8 cellular contexts compared by ENCODE assay signal in the genomic region with DNA sequence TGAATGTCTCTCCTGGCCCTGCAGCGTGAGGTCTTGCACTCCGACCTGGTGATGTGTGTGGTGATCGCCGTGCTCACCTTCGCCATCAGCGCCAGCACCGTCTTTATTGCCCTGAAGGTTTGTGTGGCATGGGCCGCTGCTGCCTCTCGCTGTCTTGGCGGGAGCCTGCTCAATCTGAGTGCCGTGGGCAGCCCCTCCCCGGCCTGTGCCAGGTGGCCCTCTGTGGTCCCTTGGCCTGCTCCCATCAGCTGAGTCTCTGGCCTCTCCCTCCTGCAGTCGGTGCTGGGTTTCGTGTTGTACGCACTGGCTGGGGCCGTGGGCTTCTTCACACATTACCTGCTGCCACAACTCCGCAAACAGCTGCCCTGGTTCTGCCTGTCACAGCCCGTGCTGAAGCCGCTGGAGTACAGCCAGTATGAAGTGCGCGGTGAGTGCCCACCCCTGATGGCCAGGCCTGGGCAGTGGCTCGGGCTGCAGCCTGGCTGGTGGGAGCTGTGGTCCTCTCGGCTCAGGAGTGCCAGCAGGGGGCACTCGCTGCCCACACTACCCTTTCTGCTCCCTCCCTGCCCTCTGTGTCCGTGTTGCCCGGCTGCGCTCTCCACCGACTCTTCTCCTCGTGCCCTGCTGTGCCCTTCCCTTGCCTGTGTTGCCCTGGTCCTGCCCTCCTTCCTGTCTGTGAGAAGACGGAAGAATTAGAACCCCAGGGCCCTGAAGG. TPM values are rescaled to one million over a fixed set of nuclear protein-coding genes. Genes with fewer than 3 reads are reported as not detected.
DNase-seq lines count a peak whose midpoint lies in the region; ATAC-seq and TF ChIP-seq lines count a peak whose summit lies in the region.

No MANE protein-coding gene starts in this region.

- peak; percentile 68 for TF ChIP-seq CTCF in type B pancreatic cell (conservative IDR thresholded peaks at IDR 0.05)

- H3K4me3 Mint-ChIP-seq in activated CD4-positive, alpha-beta T cell treated with anti-CD3 and anti-CD28 coated beads for 36 hours, result no peak overlapping the region
- H3K4me3 Mint-ChIP-seq in memory B cell, result no peak overlapping the region
- H3K4me3 Mint-ChIP-seq in type B pancreatic cell, result no peak overlapping the region

- peaks cover 51% of the 10 kb centered on the region for H3K36me3 Mint-ChIP-seq in activated CD4-positive, alpha-beta T cell treated with anti-CD3 and anti-CD28 coated beads for 36 hours (ENCODE audit: low read depth)
- H3K36me3 Mint-ChIP-seq in memory B cell (peaks cover 10% of the 10 kb centered on the region), type B pancreatic cell (no peaks in the 10 kb centered on the region)

- peak; percentile 85 for ATAC-seq in activated CD4-positive, alpha-beta T cell treated with anti-CD3 and anti-CD28 coated beads for 36 hours
- ATAC-seq in memory B cell (ENCODE audit: low read depth), result peak; percentile 96
- ATAC-seq in GM19351 (IDR thresholded peaks at IDR 0.05; ENCODE audit: unreplicated experiment), result no peak
- ATAC-seq in GM18858 (IDR thresholded peaks at IDR 0.05; ENCODE audit: unreplicated experiment), result no peak

- intact Hi-C loops in activated CD4-positive, alpha-beta T cell treated with anti-CD3 and anti-CD28 coated beads for 36 hours (cut with DNase I, micrococcal nuclease), result loop anchor here in 1 of 2 experiments (1.0 to 2.0 kb wide), 2 partner anchors 193 to 363 kb away; no protein-coding TSS in a partner anchor

- no peak overlapping the region for H3K27ac Mint-ChIP-seq in activated CD4-positive, alpha-beta T cell treated with anti-CD3 and anti-CD28 coated beads for 36 hours
- H3K27ac Mint-ChIP-seq in memory B cell, result no peak overlapping the region
- H3K27ac Mint-ChIP-seq in type B pancreatic cell, result no peak overlapping the region

- no peaks in the 10 kb centered on the region for H3K4me1 Mint-ChIP-seq in activated CD4-positive, alpha-beta T cell treated with anti-CD3 and anti-CD28 coated beads for 36 hours
- H3K4me1 Mint-ChIP-seq in memory B cell, result peaks cover 7% of the 10 kb centered on the region
- H3K4me1 Mint-ChIP-seq in type B pancreatic cell (ENCODE audit: unreplicated experiment), result no peaks in the 10 kb centered on the region

- DNase-seq in D341Med (ENCODE audit: low spot score) (peak; percentile 86), Kasumi-1 (lab: John Stamatoyannopoulos, UW) (peak; percentile 29 to 44), dermis blood vessel endothelial cell (peak; percentile 86), memory B cell (ENCODE audit: low spot score in 2 of 2) (peak; percentile 61 to 73), type B pancreatic cell (ENCODE audit: extremely low spot score, unreplicated experiment) (no peak)
- DNase-seq in activated CD4-positive, alpha-beta T cell treated with anti-CD3 and anti-CD28 coated beads for 36 hours, result peak; percentile 73

- POLR2A ChIA-PET in activated CD4-positive, alpha-beta T cell treated with anti-CD3 and anti-CD28 coated beads for 36 hours (lab: Charles Lee), result interaction anchor here (0.6 kb wide), 1 partner anchor 232 kb away, joined by 3 read pairs; no protein-coding TSS in a partner anchor

- CTCF ChIA-PET in activated CD4-positive, alpha-beta T cell treated with anti-CD3 and anti-CD28 coated beads for 36 hours (lab: Charles Lee), result interaction anchor here (0.9 to 2.9 kb wide), 10 partner anchors 9 to 191 kb away, joined by 3 to 13 read pairs (median 4); a partner anchor contains a TSS

- no peaks in the 10 kb centered on the region for H3K27me3 Mint-ChIP-seq in activated CD4-positive, alpha-beta T cell treated with anti-CD3 and anti-CD28 coated beads for 36 hours
- H3K27me3 Mint-ChIP-seq in memory B cell (no peaks in the 10 kb centered on the region), type B pancreatic cell (no peaks in the 10 kb centered on the region)

- H3K9me3 Mint-ChIP-seq in activated CD4-positive, alpha-beta T cell treated with anti-CD3 and anti-CD28 coated beads for 36 hours (ENCODE audit: low read depth), result no peaks in the 10 kb centered on the region
- H3K9me3 Mint-ChIP-seq in memory B cell, result no peaks in the 10 kb centered on the region
- H3K9me3 Mint-ChIP-seq in type B pancreatic cell, result no peaks in the 10 kb centered on the region

RNA-seq across cellular contexts. Expression of a gene that starts 10.2 kb away (rescaled TPM):
- total RNA-seq in activated CD4-positive, alpha-beta T cell treated with anti-CD3 and anti-CD28 coated beads for 36 hours, result 10 to 100 TPM; 27.9 to 30.7 TPM
- total RNA-seq in dermis blood vessel endothelial cell (18.0 and 34.8 TPM in 2 replicates), type B pancreatic cell (ENCODE audit: low replicate concordance) (44.9 and 49.2 TPM in 2 replicates)

RNA-seq across cellular contexts. Expression of a gene that starts 11.8 kb away (rescaled TPM):
- 10 to 100 TPM; 47.4 to 54.3 TPM for total RNA-seq in activated CD4-positive, alpha-beta T cell treated with anti-CD3 and anti-CD28 coated beads for 36 hours
- total RNA-seq in dermis blood vessel endothelial cell, result 118 and 171 TPM in 2 replicates
- 56.7 and 61.9 TPM in 2 replicates for total RNA-seq in type B pancreatic cell (ENCODE audit: low replicate concordance)

RNA-seq across cellular contexts. Expression of a gene that starts 12.1 kb away (rescaled TPM):
- 100 to 1,000 TPM; 181 to 202 TPM for total RNA-seq in activated CD4-positive, alpha-beta T cell treated with anti-CD3 and anti-CD28 coated beads for 36 hours
- 72.2 and 102 TPM in 2 replicates for total RNA-seq in dermis blood vessel endothelial cell
- 26.5 and 26.8 TPM in 2 replicates for total RNA-seq in type B pancreatic cell (ENCODE audit: low replicate concordance)

RNA-seq across cellular contexts. Expression of a gene that starts 30.2 kb away (rescaled TPM):
- under 1 TPM; 0.27 to 0.37 TPM for total RNA-seq in activated CD4-positive, alpha-beta T cell treated with anti-CD3 and anti-CD28 coated beads for 36 hours
- total RNA-seq in dermis blood vessel endothelial cell, result 0.14 and 0.17 TPM in 2 replicates
- total RNA-seq in type B pancreatic cell (ENCODE audit: low replicate concordance), result 0.36 and 1.1 TPM in 2 replicates

RNA-seq across cellular contexts. Expression of a gene that starts 36.9 kb away (rescaled TPM):
- total RNA-seq in activated CD4-positive, alpha-beta T cell treated with anti-CD3 and anti-CD28 coated beads for 36 hours, result 100 to 1,000 TPM in 1 of 2 experiments, 10 to 100 TPM in 1; 76.9 to 109 TPM
- total RNA-seq in dermis blood vessel endothelial cell (17.3 and 17.7 TPM in 2 replicates), type B pancreatic cell (ENCODE audit: low replicate concordance) (64.8 and 80.0 TPM in 2 replicates)

Comparison
In these comparisons a context has a peak if more than half of its experiments do, and no peak if none do; other contexts are left out.
1. ATAC-seq: peak in activated CD4-positive, alpha-beta T cell treated with anti-CD3 and anti-CD28 coated beads for 36 hours (single experiment) and memory B cell (single experiment); none in GM19351 (single experiment) and GM18858 (single experiment).